10 cellular contexts compared by ENCODE assay signal in the genomic region with DNA sequence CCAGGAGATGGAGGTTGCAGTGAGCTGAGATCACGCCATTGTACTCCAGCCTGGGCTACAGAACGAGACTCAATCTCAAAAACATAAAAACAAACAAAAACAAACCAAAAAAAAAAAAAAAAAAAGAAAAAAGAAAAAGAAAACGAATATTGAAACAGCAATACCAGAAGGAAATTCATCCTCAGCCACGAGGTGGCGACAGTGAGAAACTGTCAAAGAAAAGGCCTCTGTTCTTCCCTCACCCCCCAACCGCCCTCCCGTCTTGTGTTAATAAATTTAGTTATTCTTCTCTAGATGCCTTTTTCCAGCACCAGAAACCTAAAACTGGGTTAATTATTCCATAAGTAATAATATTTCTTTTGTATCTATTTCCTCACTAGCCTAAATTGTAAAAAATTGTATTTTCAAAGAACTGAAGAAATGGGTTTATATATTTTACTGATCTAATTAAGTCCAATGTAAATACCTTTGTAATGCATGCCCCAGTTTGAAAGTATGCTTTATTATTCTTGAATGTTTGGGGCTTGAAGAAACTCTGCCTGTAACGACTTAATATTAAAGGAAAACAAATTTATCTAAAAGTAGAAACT. TPM values are rescaled to one million over a fixed set of nuclear protein-coding genes. Genes with fewer than 3 reads are reported as not detected.
A peak's percentile ranks its signal among the peaks of the same experiment; 100 is the strongest.
DNase-seq lines count a peak whose midpoint lies in the region; ATAC-seq and TF ChIP-seq lines count a peak whose summit lies in the region.
"Had no signal": no experiment of that assay in that cellular context is flagged by ENCODE, and none has a peak within 500 bp of the region (broad histone marks: within the 10 kb centered on the region; RNA-seq: fewer than 3 reads in every experiment).

No MANE protein-coding gene starts in this region.

- H3K9me3 ChIP-seq in colonic mucosa (no peaks in the 10 kb centered on the region), aorta (ENCODE audit: control insufficient read depth, low read length) (no peaks in the 10 kb centered on the region)

- peak; percentile 67 for ATAC-seq in HG03159 (IDR thresholded peaks at IDR 0.05; ENCODE audit: unreplicated experiment)
- peak; percentile 50 for ATAC-seq in activated B cell treated with CpG ODN at 0.5 μM for 24 hours (ENCODE audit: low read depth)
- ATAC-seq in aorta (ENCODE audit: low FRiP score), result no peak

- H3K27me3 ChIP-seq in colonic mucosa, result no peaks in the 10 kb centered on the region
- H3K27me3 ChIP-seq in aorta (ENCODE audit: control insufficient read depth in 1 of 2, insufficient read depth in 2 of 2, low read length in 1 of 2), result no peaks in the 10 kb centered on the region
- H3K27me3 ChIP-seq: BLaER1 treated with 17β-estradiol and CSF1 and Interleukin-3, amounts not matched to agents 10 nM and 100 nM had no signal

- H3K36me3 Mint-ChIP-seq in activated B cell treated with CpG ODN at 0.5 μM for 24 hours (ENCODE audit: low read depth), result no peaks in the 10 kb centered on the region
- no peaks in the 10 kb centered on the region for H3K36me3 Mint-ChIP-seq in nephron progenitor cell (ENCODE audit: low read depth)
- H3K36me3 Mint-ChIP-seq: activated naive CD8-positive, alpha-beta T cell had no signal

- CTCF ChIA-PET in activated B cell treated with CpG ODN at 0.5 μM for 24 hours (lab: Charles Lee), result interaction anchor here (1.1 to 1.8 kb wide), 3 partner anchors 43 to 719 kb away, joined by 3 to 9 read pairs (median 7); no protein-coding TSS in a partner anchor

- H3K4me1 Mint-ChIP-seq in activated B cell treated with CpG ODN at 0.5 μM for 24 hours, result no peaks in the 10 kb centered on the region
- H3K4me1 Mint-ChIP-seq in nephron progenitor cell, result no peaks in the 10 kb centered on the region

- no peak overlapping the region for H3K9ac ChIP-seq in colonic mucosa (ENCODE audit: low read depth in 2 of 2, low read length in 2 of 2)
- H3K9ac ChIP-seq: BLaER1 treated with 17β-estradiol and CSF1 and Interleukin-3, amounts not matched to agents 10 nM and 100 nM had no signal

- H3K27ac ChIP-seq in colonic mucosa (no peak overlapping the region), aorta (ENCODE audit: low read depth in 1 of 2, low read length in 2 of 2) (no peak overlapping the region)
- H3K27ac ChIP-seq: BLaER1 treated with 17β-estradiol and CSF1 and Interleukin-3, amounts not matched to agents 10 nM and 100 nM had no signal

- H3K4me3 ChIP-seq in colonic mucosa (no peak overlapping the region), aorta (ENCODE audit: low read length in 2 of 2) (no peak overlapping the region)
- H3K4me3 ChIP-seq: BLaER1 treated with 17β-estradiol and CSF1 and Interleukin-3, amounts not matched to agents 10 nM and 100 nM had no signal

- H3K36me3 ChIP-seq in colonic mucosa, result no peaks in the 10 kb centered on the region
- H3K36me3 ChIP-seq in aorta (ENCODE audit: control insufficient read depth in 1 of 2, insufficient read depth in 2 of 2, low read length in 1 of 2), result no peaks in the 10 kb centered on the region
- H3K36me3 ChIP-seq: BLaER1 treated with 17β-estradiol and CSF1 and Interleukin-3, amounts not matched to agents 10 nM and 100 nM had no signal

- 58 to 62% methylated on average over 8 of the region's 8 CpGs for WGBS in aorta, 2 donors

- TF ChIP-seq CTCF in activated B cell treated with CpG ODN at 0.5 μM for 24 hours (IDR thresholded peaks at IDR 0.05) (no peak), colonic mucosa (IDR thresholded peaks at IDR 0.05) (peak; percentile 11), nephron progenitor cell (IDR thresholded peaks at IDR 0.05) (no peak)

- H3K4me1 ChIP-seq in colonic mucosa, result no peaks in the 10 kb centered on the region
- no peaks in the 10 kb centered on the region for H3K4me1 ChIP-seq in aorta (ENCODE audit: control insufficient read depth in 1 of 2, insufficient read depth in 2 of 2, low read length in 2 of 2)
- H3K4me1 ChIP-seq: BLaER1 treated with 17β-estradiol and CSF1 and Interleukin-3, amounts not matched to agents 10 nM and 100 nM had no signal

- H3K27me3 Mint-ChIP-seq in activated B cell treated with CpG ODN at 0.5 μM for 24 hours, result no peaks in the 10 kb centered on the region
- no peaks in the 10 kb centered on the region for H3K27me3 Mint-ChIP-seq in nephron progenitor cell (ENCODE audit: low read depth, poor library complexity)

- peaks cover 4% of the 10 kb centered on the region for H3K9me3 Mint-ChIP-seq in activated B cell treated with CpG ODN at 0.5 μM for 24 hours
- peaks cover 37% of the 10 kb centered on the region for H3K9me3 Mint-ChIP-seq in nephron progenitor cell

- H3K4me3 Mint-ChIP-seq in activated B cell treated with CpG ODN at 0.5 μM for 24 hours (no peak overlapping the region), nephron progenitor cell (no peak overlapping the region)
- H3K4me3 Mint-ChIP-seq: activated naive CD8-positive, alpha-beta T cell had no signal

- H3K27ac Mint-ChIP-seq in activated B cell treated with CpG ODN at 0.5 μM for 24 hours (no peak overlapping the region), nephron progenitor cell (no peak overlapping the region)
- H3K27ac Mint-ChIP-seq: activated naive CD8-positive, alpha-beta T cell had no signal

- POLR2A ChIA-PET in activated B cell treated with CpG ODN at 0.5 μM for 24 hours (lab: Charles Lee), result interaction anchor here (1.0 kb wide), 1 partner anchor 36 kb away, joined by 9 read pairs; no protein-coding TSS in a partner anchor

- DNase-seq in NCI-H1436 (lab: John Stamatoyannopoulos, UW) (peak; percentile 3), NCI-H1436 treated with DMSO at 0.1 percent for 48 hours (lab: John Stamatoyannopoulos, UW) (no peak), activated B cell treated with CpG ODN at 0.5 μM for 24 hours (peak; percentile 25), colonic mucosa (peak; percentile 37), nephron progenitor cell (peak; percentile 38), aorta (no peak), putamen (ENCODE audit: low spot score) (no peak)

- intact Hi-C loops in activated B cell treated with CpG ODN at 0.5 μM for 24 hours (cut with micrococcal nuclease), result loop anchor here (1.0 kb wide), 2 partner anchors 42 to 719 kb away; partner anchors contain the start of gene ABHD13
- intact Hi-C loops in colonic mucosa (cut with DNase I), result no loop called here
- intact Hi-C loops in aorta (cut with DNase I), result no loop called here

RNA-seq across cellular contexts. Expression of gene LIG4, which starts 38.6 kb away (rescaled TPM):
- total RNA-seq in activated B cell treated with CpG ODN at 0.5 μM for 24 hours (12.1 and 14.8 TPM in 2 replicates), colonic mucosa (1 to 10 TPM; 7.2 to 9.8 TPM), aorta (10 to 100 TPM; 10.3 to 12.7 TPM)
- polyA plus RNA-seq in aorta, result 1 to 10 TPM; 4.3 to 8.9 TPM

RNA-seq across cellular contexts. Expression of gene ABHD13, which starts 41.4 kb away (rescaled TPM):
- total RNA-seq in activated B cell treated with CpG ODN at 0.5 μM for 24 hours (9.4 and 10.9 TPM in 2 replicates), colonic mucosa (1 to 10 TPM; 5.9 to 9.6 TPM), aorta (10 to 100 TPM; 11.1 to 11.5 TPM)
- 1 to 10 TPM; 4.0 to 6.4 TPM for polyA plus RNA-seq in aorta

Comparison
In these comparisons a context has a peak if more than half of its experiments do, and no peak if none do; other contexts are left out.
1. DNase-seq: peak in NCI-H1436 (single experiment), activated B cell treated with CpG ODN at 0.5 μM for 24 hours (single experiment), colonic mucosa (single experiment) and nephron progenitor cell (single experiment); none in NCI-H1436 treated with DMSO at 0.1 percent for 48 hours (single experiment), aorta (0 of 2) and putamen (single experiment).